ENCODE assay signal across 1 cellular context in the genomic region with DNA sequence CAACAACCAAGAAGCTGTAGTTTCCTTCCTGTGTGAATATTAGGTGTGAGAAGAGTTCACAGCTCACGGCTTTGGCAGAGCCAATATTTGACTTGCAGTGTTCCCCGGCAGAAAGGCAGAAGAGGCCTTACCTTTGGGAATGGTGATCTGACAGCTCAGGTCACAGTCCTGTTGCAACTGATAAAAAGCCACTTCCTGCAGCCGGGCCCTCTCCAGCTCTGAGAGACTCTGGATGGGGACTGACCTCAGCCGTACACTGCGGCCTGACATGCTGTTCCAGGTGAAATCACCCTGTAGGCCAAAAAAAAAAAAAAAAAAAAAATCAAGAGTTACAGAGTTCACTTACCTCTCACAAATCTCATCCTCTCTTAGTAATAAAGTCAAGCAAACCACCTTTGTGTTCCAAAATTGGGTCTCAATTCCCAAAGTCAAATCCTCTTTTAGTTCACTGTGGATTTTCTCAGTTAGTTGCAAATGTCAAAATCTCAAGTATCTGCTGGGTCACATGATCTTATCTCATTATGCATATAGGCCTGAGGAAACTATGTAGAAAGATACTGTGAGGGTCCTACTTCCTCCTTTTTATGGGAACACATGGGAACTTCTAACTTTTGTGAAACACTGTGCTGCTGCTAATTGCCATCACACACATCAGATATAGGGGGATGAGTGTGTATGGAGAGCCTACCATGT.
TF ChIP-seq lines count a peak whose summit lies in the region.

No MANE protein-coding gene starts in this region.

TF ChIP-seq in K562, 482 proteins besides CTCF, POLR2A, EP300 and RAD21 (continued from another document and continues in another):
- TF ChIP-seq ZNF592 (IDR thresholded peaks at IDR 0.05) (peak; percentile 64), MITF (IDR thresholded peaks at IDR 0.05) (0 out of 2 replicates have a peak, but pooled peaks have one; percentile 26), PHB2 (IDR thresholded peaks at IDR 0.05; ENCODE audit: low read depth) (no peak), CREB3 (tag; conservative IDR thresholded peaks at IDR 0.05; ENCODE audit: low read depth) (no peak), ETV1 (tag; conservative IDR thresholded peaks at IDR 0.05; ENCODE audit: low read depth) (peak; percentile 61), CBX1 (IDR thresholded peaks at IDR 0.05; ENCODE audit: low read depth) (no peak), ZNF766 (CRISPR knock-in tag; conservative IDR thresholded peaks at IDR 0.05) (no peak), CTBP1 (IDR thresholded peaks at IDR 0.05; ENCODE audit: borderline replicate concordance) (peak; percentile 75), LEF1 (IDR thresholded peaks at IDR 0.05) (peak; percentile 18; the same call in 1 of the 2 replicates), CREB1 (IDR thresholded peaks at IDR 0.05) (no peak), CREB1 (CRISPR knock-in tag; IDR thresholded peaks at IDR 0.05) (no peak), NR2C1 (IDR thresholded peaks at IDR 0.05) (peak; percentile 79), NR2C1 (tag; IDR thresholded peaks at IDR 0.05) (peak; percentile 64), POLR2AphosphoS5 (IDR thresholded peaks at IDR 0.05; ENCODE audit: control insufficient read depth, insufficient read depth, low read depth, low read length) (peak; percentile 52; the same call in 1 of the 2 replicates), ARID2 (IDR thresholded peaks at IDR 0.05) (no peak), SMARCA4 (IDR thresholded peaks at IDR 0.05) (peak; percentile 73), NBN (IDR thresholded peaks at IDR 0.05; ENCODE audit: low read depth) (peak; percentile 75; the same call in 1 of the 2 replicates), ZEB2 (IDR thresholded peaks at IDR 0.05) (peak; percentile 90), MTA1 (IDR thresholded peaks at IDR 0.05; ENCODE audit: borderline replicate concordance) (0 out of 2 replicates have a peak, but pooled peaks have one; percentile 35), TOE1 (IDR thresholded peaks at IDR 0.05; ENCODE audit: borderline replicate concordance) (peak; percentile 94), TOE1 (CRISPR knock-in tag; IDR thresholded peaks at IDR 0.05; ENCODE audit: borderline replicate concordance, low read depth) (no peak), CC2D1A (IDR thresholded peaks at IDR 0.05) (peak; percentile 47; the same call in 1 of the 2 replicates), C11orf30 (IDR thresholded peaks at IDR 0.05; ENCODE audit: low read depth) (no peak), POLR3A (IDR thresholded peaks at IDR 0.05; ENCODE audit: borderline replicate concordance, extremely low read depth, insufficient read depth, insufficient read length) (no peak), MECOM (CRISPR knock-in tag; IDR thresholded peaks at IDR 0.05) (peak; percentile 52; the same call in 1 of the 2 replicates), CBFA2T2 (conservative IDR thresholded peaks at IDR 0.05) (peak; percentile 54)
- TF ChIP-seq, protein P1, sequence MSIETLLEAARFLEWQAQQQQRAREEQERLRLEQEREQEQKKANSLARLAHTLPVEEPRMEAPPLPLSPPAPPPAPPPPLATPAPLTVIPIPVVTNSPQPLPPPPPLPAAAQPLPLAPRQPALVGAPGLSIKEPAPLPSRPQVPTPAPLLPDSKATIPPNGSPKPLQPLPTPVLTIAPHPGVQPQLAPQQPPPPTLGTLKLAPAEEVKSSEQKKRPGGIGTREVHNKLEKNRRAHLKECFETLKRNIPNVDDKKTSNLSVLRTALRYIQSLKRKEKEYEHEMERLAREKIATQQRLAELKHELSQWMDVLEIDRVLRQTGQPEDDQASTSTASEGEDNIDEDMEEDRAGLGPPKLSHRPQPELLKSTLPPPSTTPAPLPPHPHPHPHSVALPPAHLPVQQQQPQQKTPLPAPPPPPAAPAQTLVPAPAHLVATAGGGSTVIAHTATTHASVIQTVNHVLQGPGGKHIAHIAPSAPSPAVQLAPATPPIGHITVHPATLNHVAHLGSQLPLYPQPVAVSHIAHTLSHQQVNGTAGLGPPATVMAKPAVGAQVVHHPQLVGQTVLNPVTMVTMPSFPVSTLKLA (conservative IDR thresholded peaks at IDR 0.05): no peak; a peak in 1 of 4 replicates
- TF ChIP-seq, protein P2, sequence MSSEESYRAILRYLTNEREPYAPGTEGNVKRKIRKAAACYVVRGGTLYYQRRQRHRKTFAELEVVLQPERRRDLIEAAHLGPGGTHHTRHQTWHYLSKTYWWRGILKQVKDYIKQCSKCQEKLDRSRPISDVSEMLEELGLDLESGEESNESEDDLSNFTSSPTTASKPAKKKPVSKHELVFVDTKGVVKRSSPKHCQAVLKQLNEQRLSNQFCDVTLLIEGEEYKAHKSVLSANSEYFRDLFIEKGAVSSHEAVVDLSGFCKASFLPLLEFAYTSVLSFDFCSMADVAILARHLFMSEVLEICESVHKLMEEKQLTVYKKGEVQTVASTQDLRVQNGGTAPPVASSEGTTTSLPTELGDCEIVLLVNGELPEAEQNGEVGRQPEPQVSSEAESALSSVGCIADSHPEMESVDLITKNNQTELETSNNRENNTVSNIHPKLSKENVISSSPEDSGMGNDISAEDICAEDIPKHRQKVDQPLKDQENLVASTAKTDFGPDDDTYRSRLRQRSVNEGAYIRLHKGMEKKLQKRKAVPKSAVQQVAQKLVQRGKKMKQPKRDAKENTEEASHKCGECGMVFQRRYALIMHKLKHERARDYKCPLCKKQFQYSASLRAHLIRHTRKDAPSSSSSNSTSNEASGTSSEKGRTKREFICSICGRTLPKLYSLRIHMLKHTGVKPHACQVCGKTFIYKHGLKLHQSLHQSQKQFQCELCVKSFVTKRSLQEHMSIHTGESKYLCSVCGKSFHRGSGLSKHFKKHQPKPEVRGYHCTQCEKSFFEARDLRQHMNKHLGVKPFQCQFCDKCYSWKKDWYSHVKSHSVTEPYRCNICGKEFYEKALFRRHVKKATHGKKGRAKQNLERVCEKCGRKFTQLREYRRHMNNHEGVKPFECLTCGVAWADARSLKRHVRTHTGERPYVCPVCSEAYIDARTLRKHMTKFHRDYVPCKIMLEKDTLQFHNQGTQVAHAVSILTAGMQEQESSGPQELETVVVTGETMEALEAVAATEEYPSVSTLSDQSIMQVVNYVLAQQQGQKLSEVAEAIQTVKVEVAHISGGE (CRISPR knock-in tag; IDR thresholded peaks at IDR 0.05): peak in 1 of 3 experiments; percentile 72; a peak in 2 of 6 replicates
- TF ChIP-seq, protein P3, sequence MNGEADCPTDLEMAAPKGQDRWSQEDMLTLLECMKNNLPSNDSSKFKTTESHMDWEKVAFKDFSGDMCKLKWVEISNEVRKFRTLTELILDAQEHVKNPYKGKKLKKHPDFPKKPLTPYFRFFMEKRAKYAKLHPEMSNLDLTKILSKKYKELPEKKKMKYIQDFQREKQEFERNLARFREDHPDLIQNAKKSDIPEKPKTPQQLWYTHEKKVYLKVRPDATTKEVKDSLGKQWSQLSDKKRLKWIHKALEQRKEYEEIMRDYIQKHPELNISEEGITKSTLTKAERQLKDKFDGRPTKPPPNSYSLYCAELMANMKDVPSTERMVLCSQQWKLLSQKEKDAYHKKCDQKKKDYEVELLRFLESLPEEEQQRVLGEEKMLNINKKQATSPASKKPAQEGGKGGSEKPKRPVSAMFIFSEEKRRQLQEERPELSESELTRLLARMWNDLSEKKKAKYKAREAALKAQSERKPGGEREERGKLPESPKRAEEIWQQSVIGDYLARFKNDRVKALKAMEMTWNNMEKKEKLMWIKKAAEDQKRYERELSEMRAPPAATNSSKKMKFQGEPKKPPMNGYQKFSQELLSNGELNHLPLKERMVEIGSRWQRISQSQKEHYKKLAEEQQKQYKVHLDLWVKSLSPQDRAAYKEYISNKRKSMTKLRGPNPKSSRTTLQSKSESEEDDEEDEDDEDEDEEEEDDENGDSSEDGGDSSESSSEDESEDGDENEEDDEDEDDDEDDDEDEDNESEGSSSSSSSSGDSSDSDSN (IDR thresholded peaks at IDR 0.05; ENCODE audit: borderline replicate concordance in 1 of 2, low read depth in 2 of 2, low read length in 2 of 2): 0 out of 4 replicates have a peak, but pooled peaks of 1 of the 2 experiments have one; percentile 43
- TF ChIP-seq, protein P4, sequence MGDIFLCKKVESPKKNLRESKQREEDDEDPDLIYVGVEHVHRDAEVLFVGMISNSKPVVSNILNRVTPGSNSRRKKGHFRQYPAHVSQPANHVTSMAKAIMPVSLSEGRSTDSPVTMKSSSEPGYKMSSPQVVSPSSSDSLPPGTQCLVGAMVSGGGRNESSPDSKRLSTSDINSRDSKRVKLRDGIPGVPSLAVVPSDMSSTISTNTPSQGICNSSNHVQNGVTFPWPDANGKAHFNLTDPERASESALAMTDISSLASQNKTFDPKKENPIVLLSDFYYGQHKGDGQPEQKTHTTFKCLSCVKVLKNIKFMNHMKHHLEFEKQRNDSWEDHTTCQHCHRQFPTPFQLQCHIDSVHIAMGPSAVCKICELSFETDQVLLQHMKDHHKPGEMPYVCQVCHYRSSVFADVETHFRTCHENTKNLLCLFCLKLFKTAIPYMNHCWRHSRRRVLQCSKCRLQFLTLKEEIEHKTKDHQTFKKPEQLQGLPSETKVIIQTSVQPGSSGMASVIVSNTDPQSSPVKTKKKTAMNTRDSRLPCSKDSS (IDR thresholded peaks at IDR 0.05; ENCODE audit: low read depth, partially characterized antibody): no peak
- TF ChIP-seq, protein P5, sequence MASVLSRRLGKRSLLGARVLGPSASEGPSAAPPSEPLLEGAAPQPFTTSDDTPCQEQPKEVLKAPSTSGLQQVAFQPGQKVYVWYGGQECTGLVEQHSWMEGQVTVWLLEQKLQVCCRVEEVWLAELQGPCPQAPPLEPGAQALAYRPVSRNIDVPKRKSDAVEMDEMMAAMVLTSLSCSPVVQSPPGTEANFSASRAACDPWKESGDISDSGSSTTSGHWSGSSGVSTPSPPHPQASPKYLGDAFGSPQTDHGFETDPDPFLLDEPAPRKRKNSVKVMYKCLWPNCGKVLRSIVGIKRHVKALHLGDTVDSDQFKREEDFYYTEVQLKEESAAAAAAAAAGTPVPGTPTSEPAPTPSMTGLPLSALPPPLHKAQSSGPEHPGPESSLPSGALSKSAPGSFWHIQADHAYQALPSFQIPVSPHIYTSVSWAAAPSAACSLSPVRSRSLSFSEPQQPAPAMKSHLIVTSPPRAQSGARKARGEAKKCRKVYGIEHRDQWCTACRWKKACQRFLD (CRISPR knock-in tag; IDR thresholded peaks at IDR 0.05): 0 out of 2 replicates have a peak, but pooled peaks have one; percentile 13
